17 cellular contexts compared by ENCODE assay signal in the genomic region with DNA sequence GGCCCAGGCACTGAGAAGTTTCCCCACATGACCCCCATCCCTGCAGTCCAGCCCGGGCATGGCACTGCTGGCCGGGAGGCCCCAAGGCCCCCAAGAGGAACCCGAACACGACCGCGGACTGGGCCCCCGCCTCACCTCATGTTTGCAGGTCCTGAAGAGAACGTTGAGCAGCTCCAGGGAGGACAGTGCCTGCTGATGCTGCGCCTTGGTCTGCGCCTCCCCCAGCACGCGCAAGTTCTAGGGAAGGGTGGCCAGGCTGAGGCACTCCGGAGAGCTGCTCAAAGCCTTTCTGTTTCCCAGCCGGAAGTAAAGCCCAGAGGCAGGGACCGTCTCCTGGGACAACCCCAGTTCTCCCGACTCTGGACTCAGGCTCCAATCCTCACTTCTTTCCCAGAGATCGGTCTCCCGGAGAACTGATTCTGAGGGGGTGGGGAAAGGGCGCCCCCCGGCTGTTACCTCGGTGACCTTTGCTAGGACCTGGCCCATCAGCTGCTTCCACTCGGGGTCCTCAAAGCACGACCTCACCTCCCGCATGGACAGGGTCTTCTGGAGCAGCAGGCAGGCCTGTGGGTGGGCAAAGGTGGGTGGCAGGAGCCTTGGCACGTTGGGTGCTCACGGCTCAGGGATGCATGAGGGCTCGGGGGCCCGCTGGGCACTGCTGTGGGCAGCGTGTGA. TPM values are rescaled to one million over a fixed set of nuclear protein-coding genes. Genes with fewer than 3 reads are reported as not detected.
DNase-seq lines count a peak whose midpoint lies in the region; ATAC-seq, FAIRE-seq and TF ChIP-seq lines count a peak whose summit lies in the region.
"Had no signal": no experiment of that assay in that cellular context is flagged by ENCODE, and none has a peak within 500 bp of the region (broad histone marks: within the 10 kb centered on the region; RNA-seq: fewer than 3 reads in every experiment).

No MANE protein-coding gene starts in this region.

- no peaks in the 10 kb centered on the region; the same call in 1 of the 2 replicates for H3K23me2 ChIP-seq in H1 (ENCODE audit: low read depth, low read length)

- no peak overlapping the region for H4K8ac ChIP-seq in H1 (ENCODE audit: extremely low read depth, insufficient read depth, low read length)

- H2BK20ac ChIP-seq in H1 (ENCODE audit: low read length): no peak overlapping the region

- H2BK15ac ChIP-seq in H1 (ENCODE audit: low read length): no peak overlapping the region

- no peak overlapping the region for H3K18ac ChIP-seq in H1 (ENCODE audit: extremely low read depth, low read length)

- H2AK5ac ChIP-seq in H1 (ENCODE audit: low read depth, low read length): no peak overlapping the region

- no peaks in the 10 kb centered on the region for H3K79me2 ChIP-seq in SK-N-SH (ENCODE audit: insufficient read depth)
- H3K79me2 ChIP-seq in H1 (ENCODE audit: control insufficient read depth in 1 of 2, insufficient read depth in 2 of 2, low read length in 2 of 2): no peaks in the 10 kb centered on the region

- no peak overlapping the region for H2BK12ac ChIP-seq in H1 (ENCODE audit: low read depth, low read length)

- DNase-seq in SK-N-SH: no peak
- no peak for DNase-seq in H1 (ENCODE audit: low read depth in 1 of 2, low spot score in 2 of 2)
- DNase-seq in midbrain (lab: John Stamatoyannopoulos, UW): peak; percentile 20
- DNase-seq in upper lobe of left lung: peak in 1 of 2 donors; percentile 77
- DNase-seq in MV-4-11 (lab: John Stamatoyannopoulos, UW): no peak
- no peak for DNase-seq in stimulated activated naive CD4-positive, alpha-beta T cell (lab: John Stamatoyannopoulos, UW)
- DNase-seq: activated CD8-positive, alpha-beta T cell treated with anti-CD3 and anti-CD28 coated beads for 36 hours; CD4-positive, CD25-positive, alpha-beta regulatory T cell; NCI-H1092 treated with DMSO at 0.1 percent for 48 hours; NCI-H2227 treated with DMSO at 0.1 percent for 48 hours had no signal

- no peaks in the 10 kb centered on the region for H3F3A ChIP-seq in SK-N-SH (replicated peaks; ENCODE audit: insufficient read depth)

- H3K4me3 ChIP-seq in SK-N-SH (ENCODE audit: low read depth in 2 of 2, low read length in 1 of 2): no peak overlapping the region
- no peak overlapping the region for H3K4me3 ChIP-seq in H1 (ENCODE audit: extremely low read depth in 1 of 4, insufficient read depth in 2 of 4, low read depth in 3 of 4, low read length in 4 of 4)
- peak overlapping the region in 1 of 4 donors; percentile 19 for H3K4me3 ChIP-seq in upper lobe of left lung
- H3K4me3 ChIP-seq: ovary, SK-N-MC had no signal

- no peak overlapping the region for H4K5ac ChIP-seq in H1 (ENCODE audit: insufficient read length, low read depth, low read length)

- no peak overlapping the region for H3K23ac ChIP-seq in H1 (ENCODE audit: insufficient read length)

- H2BK5ac ChIP-seq in H1 (ENCODE audit: low read depth, low read length): no peak overlapping the region

- no peak for FAIRE-seq in H1 (lab: Jason Lieb, UNC)

- H3K9ac ChIP-seq in SK-N-SH (no peak overlapping the region), H1 (replicated peaks in 1 of 4; ENCODE audit: extremely low read depth in 1 of 4, low read depth in 3 of 4, low read length in 3 of 4) (no peak overlapping the region)

- H3K4me2 ChIP-seq in SK-N-SH: no peak overlapping the region
- no peak overlapping the region for H3K4me2 ChIP-seq in H1 (ENCODE audit: insufficient read depth in 1 of 2, low read depth in 2 of 2, low read length in 2 of 2)

- H3K9me3 ChIP-seq in SK-N-SH: no peaks in the 10 kb centered on the region
- H3K9me3 ChIP-seq in H1 (ENCODE audit: insufficient read depth in 2 of 2, low read depth in 1 of 2, low read length in 1 of 2): no peaks in the 10 kb centered on the region
- H3K9me3 ChIP-seq in upper lobe of left lung: no peaks in the 10 kb centered on the region
- H3K9me3 ChIP-seq: ovary had no signal

- H4K20me1 ChIP-seq in SK-N-SH (ENCODE audit: insufficient read depth): no peaks in the 10 kb centered on the region
- peaks cover 11 to 36% of the 10 kb centered on the region in 2 experiments for H4K20me1 ChIP-seq in H1 (replicated peaks in 1 of 2; ENCODE audit: control insufficient read depth in 1 of 2, insufficient read depth in 2 of 2, low read length in 2 of 2)

- H4K91ac ChIP-seq in H1 (replicated peaks; ENCODE audit: insufficient read length, low read length): no peak overlapping the region

- 92% methylated on average over 20 of the region's 29 CpGs for WGBS in SK-N-SH (ENCODE audit: low lambda C conversion rate)
- WGBS in H1 (ENCODE audit: extremely low coverage in 1 of 2, insufficient coverage in 1 of 2, insufficient read length in 1 of 2, insufficient replicate concordance in 2 of 2, low coverage in 1 of 2, low lambda C conversion rate in 2 of 2, missing lambda C conversion rate in 1 of 2), 2 experiments: 94% methylated on average over 22 of the region's 29 CpGs; no CpG with 5 or more reads in 1 of the 2 experiments
- WGBS in upper lobe of left lung, 2 donors: 74 to 88% methylated on average over 12 to 29 of the region's 29 CpGs

- H3K9me2 ChIP-seq in SK-N-SH: no peaks in the 10 kb centered on the region

- no peak for TF ChIP-seq EP300 in SK-N-SH (IDR thresholded peaks at IDR 0.05; ENCODE audit: borderline replicate concordance in 1 of 2, low read depth in 1 of 2, low read length in 1 of 2)
- no peak for TF ChIP-seq EP300 in H1 (IDR thresholded peaks at IDR 0.05; ENCODE audit: borderline replicate concordance in 1 of 2, low read depth in 2 of 2, low read length in 2 of 2)
- no peak for TF ChIP-seq EP300 in upper lobe of left lung (IDR thresholded peaks at IDR 0.05)

- 0 out of 2 replicates have a peak, but pooled peaks have one; percentile 6 for TF ChIP-seq RAD21 in SK-N-SH (IDR thresholded peaks at IDR 0.05; ENCODE audit: low read length)
- peak; percentile 24 to 50; a peak in 3 of 4 replicates for TF ChIP-seq RAD21 in H1 (IDR thresholded peaks at IDR 0.05 in 1 of 2, conservative IDR thresholded peaks at IDR 0.05 in 1 of 2; ENCODE audit: low read depth in 2 of 2, low read length in 2 of 2)

- H3K36me3 ChIP-seq in SK-N-SH (replicated peaks in 1 of 2; ENCODE audit: control insufficient read depth in 1 of 2, insufficient read depth in 2 of 2, low read length in 1 of 2) (peaks cover 7 to 79% of the 10 kb centered on the region in 2 experiments), H1 (ENCODE audit: control insufficient read depth in 2 of 4, insufficient read depth in 4 of 4, low read length in 3 of 4) (peaks cover 28 to 73% (median 48%) of the 10 kb centered on the region in 4 experiments), upper lobe of left lung (peaks cover 11 to 86% (median 61%) of the 10 kb centered on the region in 4 donors)
- H3K36me3 ChIP-seq: ovary had no signal

- ATAC-seq in SK-N-SH treated with all-trans-retinoic acid at 6 μM for 48 hours (no peak), upper lobe of left lung (ENCODE audit: low FRiP score in 2 of 2) (no peak), GM18502 (IDR thresholded peaks at IDR 0.05; ENCODE audit: poor library complexity, unreplicated experiment) (no peak)
- ATAC-seq: activated CD8-positive, alpha-beta T cell treated with anti-CD3 and anti-CD28 coated beads for 36 hours; activated T-helper 17 cell treated with anti-CD3 and anti-CD28 coated beads, Interleukin-2, amount 50 U/mL, for 72 hours had no signal

- H3K27me3 ChIP-seq in SK-N-SH (ENCODE audit: insufficient read depth) (no peaks in the 10 kb centered on the region), H1 (replicated peaks in 1 of 4; ENCODE audit: control insufficient read depth in 3 of 4, extremely low read depth in 1 of 4, insufficient read depth in 3 of 4, low read length in 3 of 4) (no peaks in the 10 kb centered on the region), upper lobe of left lung (no peaks in the 10 kb centered on the region)
- H3K27me3 ChIP-seq: ovary had no signal

- H2AFZ ChIP-seq in SK-N-SH (ENCODE audit: low read depth): no peak overlapping the region
- H2AFZ ChIP-seq in H1 (ENCODE audit: low read length): no peak overlapping the region

- no peak overlapping the region for H3K27ac ChIP-seq in SK-N-SH (ENCODE audit: low read depth in 2 of 2, low read length in 1 of 2)
- no peak overlapping the region for H3K27ac ChIP-seq in H1 (ENCODE audit: low read depth, low read length)
- peak overlapping the region; percentile 69 to 91 (median 80) for H3K27ac ChIP-seq in upper lobe of left lung
- H3K27ac ChIP-seq: ovary, SK-N-MC had no signal

- no peak overlapping the region for H2BK120ac ChIP-seq in H1 (replicated peaks; ENCODE audit: low read depth, low read length)

- no peak for TF ChIP-seq CTCF in SK-N-SH (IDR thresholded peaks at IDR 0.05)
- peak in 2 of 3 experiments; percentile 15 to 23; a peak in 2 of 4 replicates for TF ChIP-seq CTCF in H1 (IDR thresholded peaks at IDR 0.05; ENCODE audit: control extremely low read depth in 1 of 3, insufficient read depth in 1 of 3, low read depth in 1 of 3, low read length in 3 of 3)
- peak in 1 of 6 experiments; percentile 18 for TF ChIP-seq CTCF in upper lobe of left lung (IDR thresholded peaks at IDR 0.05)

- H3K79me1 ChIP-seq in H1 (ENCODE audit: low read depth, low read length): no peaks in the 10 kb centered on the region

- POLR2A ChIA-PET in SK-N-SH (lab: Yijun Ruan, JAX) (no interaction called here), H1 (lab: Charles Lee; ENCODE audit: partially characterized antibody) (interaction anchor here (1.2 to 37.1 kb wide), 4 partner anchors 5 to 167 kb away, joined by 3 to 546 read pairs (median 275); a partner anchor contains a TSS)

- TF ChIP-seq POLR2A in H1 (IDR thresholded peaks at IDR 0.05; ENCODE audit: control extremely low read depth in 1 of 2, low read depth in 2 of 2, low read length in 2 of 2) (no peak), upper lobe of left lung (IDR thresholded peaks at IDR 0.05) (no peak)

- no peak overlapping the region for H3K56ac ChIP-seq in H1 (replicated peaks; ENCODE audit: insufficient read length, low read depth, low read length)

- H3K4ac ChIP-seq in H1 (replicated peaks; ENCODE audit: insufficient read length, low read depth, low read length): no peak overlapping the region

- peaks cover 0 to 7% of the 10 kb centered on the region in 2 experiments; a peak in 1 of 4 replicates for H3K4me1 ChIP-seq in SK-N-SH (ENCODE audit: control insufficient read depth in 1 of 2, insufficient read depth in 2 of 2, low read depth in 1 of 2, low read length in 1 of 2)
- H3K4me1 ChIP-seq in H1 (replicated peaks in 1 of 4; ENCODE audit: control insufficient read depth in 3 of 4, insufficient read depth in 4 of 4, low read length in 3 of 4): peaks cover 0 to 8% (median 5%) of the 10 kb centered on the region in 4 experiments; a peak in 5 of 7 replicates
- peaks cover 39 to 58% (median 53%) of the 10 kb centered on the region in 4 donors for H3K4me1 ChIP-seq in upper lobe of left lung

- CTCF ChIA-PET in SK-N-SH (lab: Yijun Ruan, JAX) (interaction anchor here (0.9 to 2.2 kb wide), 5 partner anchors 9 to 121 kb away, joined by 3 to 10 read pairs (median 4); no protein-coding TSS in a partner anchor), H1 (lab: Charles Lee; ENCODE audit: partially characterized antibody) (interaction anchor here (0.8 to 1.6 kb wide), 10 partner anchors 9 to 128 kb away, joined by 3 to 6 read pairs (median 3); no protein-coding TSS in a partner anchor)

- H3K14ac ChIP-seq in H1 (ENCODE audit: insufficient read length): no peak overlapping the region

RNA-seq across cellular contexts. Expression of a gene that starts 13.7 kb away (rescaled TPM):
- 74.7 and 93.0 TPM in 2 replicates for polyA plus RNA-seq in SK-N-SH (2012; rRNA removed)
- 32.8 and 40.9 TPM in 2 replicates for polyA plus RNA-seq in SK-N-SH (2012; cell fraction: cytosol; rRNA removed)
- 264 and 287 TPM in 2 replicates for polyA plus RNA-seq in SK-N-SH (2012; cell fraction: nucleus; rRNA removed)
- total RNA-seq in H1 (2021; fragmentation: NEBNext Ultra II Directional; extraction: Animal tissue kit (Norgen Biotek cat#: 25700)): 151 and 153 TPM in 2 replicates
- polyA plus RNA-seq in H1 (2011; rRNA removed): 46.8 and 79.9 TPM in 2 replicates
- polyA plus RNA-seq in H1 (2011; cell fraction: cytosol; rRNA removed): 58.4 TPM
- 266 TPM for polyA plus RNA-seq in H1 (2011; cell fraction: nucleus; rRNA removed)
- polyA plus RNA-seq in H1 (2012, experiment 1 of 2): 98.7 to 125 TPM (median 120 TPM) in 4 replicates
- polyA plus RNA-seq in H1 (2012, experiment 2 of 2): 114 TPM
- 74.0 TPM for polyA plus RNA-seq in H1 (2013, experiment 1 of 2)
- 63.6 TPM for polyA plus RNA-seq in H1 (2013, experiment 2 of 2)
- 87.5 and 109 TPM in 2 replicates for polyA minus RNA-seq in H1 (2011; rRNA and poly(A)+ RNA removed)
- polyA minus RNA-seq in H1 (2011; cell fraction: cytosol; rRNA and poly(A)+ RNA removed): 88.4 TPM
- polyA minus RNA-seq in H1 (2011; cell fraction: nucleus; rRNA and poly(A)+ RNA removed): 116 TPM
- 100 to 1,000 TPM in 1 of 6 donors, 10 to 100 TPM in 5; 45.2 to 151 (median 57.3) TPM for total RNA-seq in upper lobe of left lung

RNA-seq across cellular contexts. Expression of a gene that starts 18.9 kb away (rescaled TPM):
- not detected in 2 replicates for polyA plus RNA-seq in SK-N-SH (2012; rRNA removed)
- not detected in 2 replicates for polyA plus RNA-seq in SK-N-SH (2012; cell fraction: cytosol; rRNA removed)
- not detected in 2 replicates for polyA plus RNA-seq in SK-N-SH (2012; cell fraction: nucleus; rRNA removed)
- not detected in 2 replicates for total RNA-seq in H1 (2021; fragmentation: NEBNext Ultra II Directional; extraction: Animal tissue kit (Norgen Biotek cat#: 25700))
- 0.18 and 0.30 TPM in 2 replicates for polyA plus RNA-seq in H1 (2011; rRNA removed)
- 0.16 TPM for polyA plus RNA-seq in H1 (2011; cell fraction: cytosol; rRNA removed)
- 0.04 TPM for polyA plus RNA-seq in H1 (2011; cell fraction: nucleus; rRNA removed)
- polyA plus RNA-seq in H1 (2012, experiment 1 of 2): 0.11 to 0.15 TPM in 2 of 4 replicates, not detected in the others
- polyA plus RNA-seq in H1 (2012, experiment 2 of 2): not detected
- polyA plus RNA-seq in H1 (2013, experiment 1 of 2): 0.02 TPM
- polyA plus RNA-seq in H1 (2013, experiment 2 of 2): 0.07 TPM
- 0.09 TPM in 1 of 2 replicates, not detected in the other for polyA minus RNA-seq in H1 (2011; rRNA and poly(A)+ RNA removed)
- polyA minus RNA-seq in H1 (2011; cell fraction: cytosol; rRNA and poly(A)+ RNA removed): not detected
- polyA minus RNA-seq in H1 (2011; cell fraction: nucleus; rRNA and poly(A)+ RNA removed): 0.90 TPM
- total RNA-seq in upper lobe of left lung: 10 to 100 TPM in 3 of 6 donors, 1 to 10 TPM in 3; 3.8 to 18.7 (median 9.7) TPM
- total RNA-seq: A172; activated CD8-positive, alpha-beta T cell treated with anti-CD3 and anti-CD28 coated beads for 36 hours; activated T-helper 17 cell treated with anti-CD3 and anti-CD28 coated beads, Interleukin-2, amount 50 U/mL, for 72 hours; aorta; CD4-positive, CD25-positive, alpha-beta regulatory T cell had no signal
- polyA plus RNA-seq: CD4-positive, CD25-positive, alpha-beta regulatory T cell had no signal

RNA-seq across cellular contexts. Expression of a gene that starts 42.8 kb away (rescaled TPM):
- polyA plus RNA-seq in SK-N-SH (2012; rRNA removed) (0.08 TPM in 1 of 2 replicates, not detected in the other), H1 (2011; rRNA removed) (1.2 and 1.9 TPM in 2 replicates)
- 0.05 and 0.08 TPM in 2 replicates for polyA plus RNA-seq in SK-N-SH (2012; cell fraction: cytosol; rRNA removed)
- 0.14 and 0.19 TPM in 2 replicates for polyA plus RNA-seq in SK-N-SH (2012; cell fraction: nucleus; rRNA removed)
- total RNA-seq in H1 (2021; fragmentation: NEBNext Ultra II Directional; extraction: Animal tissue kit (Norgen Biotek cat#: 25700)): 0.98 and 1.5 TPM in 2 replicates
- polyA plus RNA-seq in H1 (2011; cell fraction: cytosol; rRNA removed): 1.5 TPM
- polyA plus RNA-seq in H1 (2011; cell fraction: nucleus; rRNA removed): 2.6 TPM
- polyA plus RNA-seq in H1 (2012, experiment 1 of 2): 0.51 to 1.6 TPM (median 1.4 TPM) in 4 replicates
- 1.4 TPM for polyA plus RNA-seq in H1 (2012, experiment 2 of 2)
- 0.77 TPM for polyA plus RNA-seq in H1 (2013, experiment 1 of 2)
- 0.83 TPM for polyA plus RNA-seq in H1 (2013, experiment 2 of 2)
- 0.35 and 1.6 TPM in 2 replicates for polyA minus RNA-seq in H1 (2011; rRNA and poly(A)+ RNA removed)
- polyA minus RNA-seq in H1 (2011; cell fraction: cytosol; rRNA and poly(A)+ RNA removed): 0.59 TPM
- polyA minus RNA-seq in H1 (2011; cell fraction: nucleus; rRNA and poly(A)+ RNA removed): 1.5 TPM
- total RNA-seq in upper lobe of left lung: 10 to 100 TPM; 41.8 to 89.1 (median 55.2) TPM
- polyA plus RNA-seq: CD4-positive, CD25-positive, alpha-beta regulatory T cell had no signal

RNA-seq across cellular contexts. Expression of a gene that starts 42.9 kb away (rescaled TPM):
- not detected in 2 replicates for polyA plus RNA-seq in SK-N-SH (2012; rRNA removed)
- not detected in 2 replicates for polyA plus RNA-seq in SK-N-SH (2012; cell fraction: cytosol; rRNA removed)
- polyA plus RNA-seq in SK-N-SH (2012; cell fraction: nucleus; rRNA removed): not detected in 2 replicates
- total RNA-seq in H1 (2021; fragmentation: NEBNext Ultra II Directional; extraction: Animal tissue kit (Norgen Biotek cat#: 25700)): 3.7 and 4.5 TPM in 2 replicates
- polyA plus RNA-seq in H1 (2011; rRNA removed): 3.6 and 4.6 TPM in 2 replicates
- 3.4 TPM for polyA plus RNA-seq in H1 (2011; cell fraction: cytosol; rRNA removed)
- polyA plus RNA-seq in H1 (2011; cell fraction: nucleus; rRNA removed): 4.5 TPM
- polyA plus RNA-seq in H1 (2012, experiment 1 of 2): 3.3 to 6.3 TPM (median 4.1 TPM) in 4 replicates
- polyA plus RNA-seq in H1 (2012, experiment 2 of 2): 4.5 TPM
- 2.9 TPM for polyA plus RNA-seq in H1 (2013, experiment 1 of 2)
- 2.2 TPM for polyA plus RNA-seq in H1 (2013, experiment 2 of 2)
- 3.0 and 3.1 TPM in 2 replicates for polyA minus RNA-seq in H1 (2011; rRNA and poly(A)+ RNA removed)
- 4.0 TPM for polyA minus RNA-seq in H1 (2011; cell fraction: cytosol; rRNA and poly(A)+ RNA removed)
- polyA minus RNA-seq in H1 (2011; cell fraction: nucleus; rRNA and poly(A)+ RNA removed): 2.3 TPM
- total RNA-seq in upper lobe of left lung: 1 to 10 TPM in 5 of 6 donors, under 1 TPM in 1; 0.49 to 7.3 (median 3.6) TPM
- total RNA-seq: activated CD8-positive, alpha-beta T cell treated with anti-CD3 and anti-CD28 coated beads for 36 hours; activated T-helper 17 cell treated with anti-CD3 and anti-CD28 coated beads, Interleukin-2, amount 50 U/mL, for 72 hours; CD4-positive, CD25-positive, alpha-beta regulatory T cell had no signal
- polyA plus RNA-seq: aorta; CD4-positive, CD25-positive, alpha-beta regulatory T cell had no signal

Comparison
In these comparisons a context has a peak if more than half of its experiments do, and no peak if none do; other contexts are left out.
1. H3K27ac ChIP-seq: peak in upper lobe of left lung (4 of 4); none in SK-N-SH (0 of 2) and H1 (single experiment).
2. RNA of a gene that starts 42.8 kb away (total RNA-seq): 41.8 to 89.1 TPM in upper lobe of left lung; 0.98 to 1.5 TPM in H1; every median in the first group is over 10 times any median in the second.